Comparison of ENCODE assay signal across 1 cellular context in the genomic region with DNA sequence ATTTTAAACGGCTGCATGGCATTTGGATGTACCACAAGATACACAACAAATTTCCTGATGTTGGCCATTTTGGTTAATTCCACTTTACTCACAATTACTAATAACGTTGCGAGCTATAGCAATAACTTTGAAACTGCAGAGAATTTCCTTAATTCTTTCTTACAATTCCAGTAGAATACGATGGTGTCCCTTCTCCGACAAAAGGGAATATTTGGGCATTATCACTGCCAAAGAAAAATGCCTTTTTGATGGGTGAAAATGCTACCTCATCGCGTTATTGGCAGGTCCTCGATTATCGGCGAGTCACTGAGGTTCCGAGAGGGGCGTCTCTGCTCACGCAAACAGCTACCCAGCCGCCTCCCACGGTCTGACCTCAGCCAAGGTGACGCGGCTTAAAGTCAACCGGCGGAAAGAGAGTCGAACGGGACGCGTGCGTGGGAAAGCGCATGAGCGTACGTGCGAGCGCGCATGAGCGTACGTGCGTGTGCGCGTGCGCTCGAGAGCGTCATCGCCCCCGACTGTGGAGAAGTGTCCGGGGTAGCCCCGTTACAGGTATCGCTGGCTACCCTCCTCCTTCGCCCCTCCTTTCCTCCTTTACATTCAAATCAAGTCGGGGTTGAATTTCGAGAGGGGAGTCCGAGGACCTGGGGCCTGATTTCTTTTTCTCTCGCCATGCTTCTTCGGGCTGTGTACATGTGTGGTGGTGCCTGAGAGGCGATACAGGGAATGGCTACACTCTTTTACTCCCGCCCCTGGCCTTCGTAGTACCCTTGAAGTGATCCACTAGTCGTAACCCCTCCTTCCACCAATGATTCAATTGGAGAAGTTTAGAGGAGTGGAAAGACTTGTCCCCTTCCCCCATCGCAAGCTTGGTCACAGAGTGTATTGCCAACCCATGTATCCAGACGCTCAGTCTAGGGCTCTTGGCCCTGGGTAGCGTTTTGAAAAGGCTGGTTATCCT.
A peak's percentile ranks its signal among the peaks of the same experiment; 100 is the strongest.
TF ChIP-seq lines count a peak whose summit lies in the region.

TSS of gene OXSM (plus strand) at position 495 of the 961 bp plus-strand sequence. CDS start 931 bp downstream, outside the sequence.

TF ChIP-seq in K562, 482 proteins besides CTCF, POLR2A, EP300 and RAD21 (continued from another document and continues in another):
- TF ChIP-seq, protein P1, sequence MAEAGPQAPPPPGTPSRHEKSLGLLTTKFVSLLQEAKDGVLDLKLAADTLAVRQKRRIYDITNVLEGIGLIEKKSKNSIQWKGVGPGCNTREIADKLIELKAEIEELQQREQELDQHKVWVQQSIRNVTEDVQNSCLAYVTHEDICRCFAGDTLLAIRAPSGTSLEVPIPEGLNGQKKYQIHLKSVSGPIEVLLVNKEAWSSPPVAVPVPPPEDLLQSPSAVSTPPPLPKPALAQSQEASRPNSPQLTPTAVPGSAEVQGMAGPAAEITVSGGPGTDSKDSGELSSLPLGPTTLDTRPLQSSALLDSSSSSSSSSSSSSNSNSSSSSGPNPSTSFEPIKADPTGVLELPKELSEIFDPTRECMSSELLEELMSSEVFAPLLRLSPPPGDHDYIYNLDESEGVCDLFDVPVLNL (CRISPR knock-in tag; IDR thresholded peaks at IDR 0.05; ENCODE audit: low read depth) = no peak
- TF ChIP-seq ARID4B (CRISPR knock-in tag; IDR thresholded peaks at IDR 0.05) (peak; percentile 84), THAP7 (CRISPR knock-in tag; IDR thresholded peaks at IDR 0.05) (no peak), TRIM28 (IDR thresholded peaks at IDR 0.05) (no peak), ZNF445 (CRISPR knock-in tag; IDR thresholded peaks at IDR 0.05; ENCODE audit: low read depth) (0 out of 2 replicates have a peak, but pooled peaks have one; percentile 38), PPARD (CRISPR knock-in tag; IDR thresholded peaks at IDR 0.05) (no peak), ZNF785 (CRISPR knock-in tag; IDR thresholded peaks at IDR 0.05) (no peak), SMAD3 (CRISPR knock-in tag; conservative IDR thresholded peaks at IDR 0.05) (no peak), TCF7 (IDR thresholded peaks at IDR 0.05; ENCODE audit: borderline replicate concordance) (no peak), HDAC1 (IDR thresholded peaks at IDR 0.05) (peak; percentile 49 to 65; a peak in 1 of 4 replicates), RBFOX2 (IDR thresholded peaks at IDR 0.05; ENCODE audit: low read depth, low read length) (peak; percentile 94), C11orf30 (IDR thresholded peaks at IDR 0.05; ENCODE audit: low read depth) (peak; percentile 94), CREM (IDR thresholded peaks at IDR 0.05; ENCODE audit: low read depth) (peak; percentile 95), ZBTB17 (CRISPR knock-in tag; IDR thresholded peaks at IDR 0.05) (0 out of 2 replicates have a peak, but pooled peaks have one; percentile 67), ZNF639 (CRISPR knock-in tag; conservative IDR thresholded peaks at IDR 0.05 in 1 of 2, IDR thresholded peaks at IDR 0.05 in 1 of 2) (peak in 1 of 2 experiments; percentile 58; a peak in 1 of 4 replicates), RFX7 (CRISPR knock-in tag; IDR thresholded peaks at IDR 0.05) (no peak), GTF2F1 (IDR thresholded peaks at IDR 0.05; ENCODE audit: low read depth, low read length) (0 out of 2 replicates have a peak, but pooled peaks have one; percentile 56), HDAC6 (IDR thresholded peaks at IDR 0.05; ENCODE audit: low read depth, low read length) (no peak), ZNF354B (CRISPR knock-in tag; IDR thresholded peaks at IDR 0.05) (peak; percentile 42; the same call in 1 of the 2 replicates), SRSF7 (optimal IDR thresholded peaks at IDR 0.05; ENCODE audit: low read depth, low read length) (no peak), SMARCB1 (IDR thresholded peaks at IDR 0.05; ENCODE audit: insufficient read length, low read depth) (no peak), ELK3 (CRISPR knock-in tag; IDR thresholded peaks at IDR 0.05) (peak; percentile 71; the same call in 1 of the 2 replicates), MTA1 (IDR thresholded peaks at IDR 0.05; ENCODE audit: borderline replicate concordance) (peak; percentile 69), KAT8 (IDR thresholded peaks at IDR 0.05; ENCODE audit: low read depth) (no peak), RBM15 (IDR thresholded peaks at IDR 0.05; ENCODE audit: insufficient read depth, low read length) (no peak), ARNT (IDR thresholded peaks at IDR 0.05) (peak; percentile 10 to 42; a peak in 2 of 4 replicates), KLF10 (CRISPR knock-in tag; IDR thresholded peaks at IDR 0.05) (no peak), POLR2H (tag; IDR thresholded peaks at IDR 0.05; ENCODE audit: low read depth) (peak; percentile 88), ATF1 (CRISPR knock-in tag; IDR thresholded peaks at IDR 0.05) (no peak), ATF1 (tag; IDR thresholded peaks at IDR 0.05) (peak; percentile 97), PCBP2 (IDR thresholded peaks at IDR 0.05; ENCODE audit: low read depth, low read length, poor library complexity, severe bottlenecking) (no peak), FOXP1 (CRISPR knock-in tag; IDR thresholded peaks at IDR 0.05) (peak; percentile 62), NCOA2 (IDR thresholded peaks at IDR 0.05; ENCODE audit: partially characterized antibody in 2 of 2) (no peak), ZZZ3 (IDR thresholded peaks at IDR 0.05) (no peak)
- TF ChIP-seq, protein P2, sequence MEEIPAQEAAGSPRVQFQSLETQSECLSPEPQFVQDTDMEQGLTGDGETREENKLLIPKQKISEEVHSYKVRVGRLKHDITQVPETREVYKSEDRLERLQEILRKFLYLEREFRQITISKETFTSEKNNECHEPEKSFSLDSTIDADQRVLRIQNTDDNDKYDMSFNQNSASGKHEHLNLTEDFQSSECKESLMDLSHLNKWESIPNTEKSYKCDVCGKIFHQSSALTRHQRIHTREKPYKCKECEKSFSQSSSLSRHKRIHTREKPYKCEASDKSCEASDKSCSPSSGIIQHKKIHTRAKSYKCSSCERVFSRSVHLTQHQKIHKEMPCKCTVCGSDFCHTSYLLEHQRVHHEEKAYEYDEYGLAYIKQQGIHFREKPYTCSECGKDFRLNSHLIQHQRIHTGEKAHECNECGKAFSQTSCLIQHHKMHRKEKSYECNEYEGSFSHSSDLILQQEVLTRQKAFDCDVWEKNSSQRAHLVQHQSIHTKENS (CRISPR knock-in tag; IDR thresholded peaks at IDR 0.05) = no peak
- TF ChIP-seq, protein P3, sequence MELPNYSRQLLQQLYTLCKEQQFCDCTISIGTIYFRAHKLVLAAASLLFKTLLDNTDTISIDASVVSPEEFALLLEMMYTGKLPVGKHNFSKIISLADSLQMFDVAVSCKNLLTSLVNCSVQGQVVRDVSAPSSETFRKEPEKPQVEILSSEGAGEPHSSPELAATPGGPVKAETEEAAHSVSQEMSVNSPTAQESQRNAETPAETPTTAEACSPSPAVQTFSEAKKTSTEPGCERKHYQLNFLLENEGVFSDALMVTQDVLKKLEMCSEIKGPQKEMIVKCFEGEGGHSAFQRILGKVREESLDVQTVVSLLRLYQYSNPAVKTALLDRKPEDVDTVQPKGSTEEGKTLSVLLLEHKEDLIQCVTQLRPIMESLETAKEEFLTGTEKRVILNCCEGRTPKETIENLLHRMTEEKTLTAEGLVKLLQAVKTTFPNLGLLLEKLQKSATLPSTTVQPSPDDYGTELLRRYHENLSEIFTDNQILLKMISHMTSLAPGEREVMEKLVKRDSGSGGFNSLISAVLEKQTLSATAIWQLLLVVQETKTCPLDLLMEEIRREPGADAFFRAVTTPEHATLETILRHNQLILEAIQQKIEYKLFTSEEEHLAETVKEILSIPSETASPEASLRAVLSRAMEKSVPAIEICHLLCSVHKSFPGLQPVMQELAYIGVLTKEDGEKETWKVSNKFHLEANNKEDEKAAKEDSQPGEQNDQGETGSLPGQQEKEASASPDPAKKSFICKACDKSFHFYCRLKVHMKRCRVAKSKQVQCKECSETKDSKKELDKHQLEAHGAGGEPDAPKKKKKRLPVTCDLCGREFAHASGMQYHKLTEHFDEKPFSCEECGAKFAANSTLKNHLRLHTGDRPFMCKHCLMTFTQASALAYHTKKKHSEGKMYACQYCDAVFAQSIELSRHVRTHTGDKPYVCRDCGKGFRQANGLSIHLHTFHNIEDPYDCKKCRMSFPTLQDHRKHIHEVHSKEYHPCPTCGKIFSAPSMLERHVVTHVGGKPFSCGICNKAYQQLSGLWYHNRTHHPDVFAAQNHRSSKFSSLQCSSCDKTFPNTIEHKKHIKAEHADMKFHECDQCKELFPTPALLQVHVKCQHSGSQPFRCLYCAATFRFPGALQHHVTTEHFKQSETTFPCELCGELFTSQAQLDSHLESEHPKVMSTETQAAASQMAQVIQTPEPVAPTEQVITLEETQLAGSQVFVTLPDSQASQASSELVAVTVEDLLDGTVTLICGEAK (IDR thresholded peaks at IDR 0.05) = peak; percentile 58; the same call in 1 of the 2 replicates
- TF ChIP-seq, protein P3 (CRISPR knock-in tag; IDR thresholded peaks at IDR 0.05) = no peak
